Comparison of ENCODE assay signal across 8 cellular contexts in the genomic region with DNA sequence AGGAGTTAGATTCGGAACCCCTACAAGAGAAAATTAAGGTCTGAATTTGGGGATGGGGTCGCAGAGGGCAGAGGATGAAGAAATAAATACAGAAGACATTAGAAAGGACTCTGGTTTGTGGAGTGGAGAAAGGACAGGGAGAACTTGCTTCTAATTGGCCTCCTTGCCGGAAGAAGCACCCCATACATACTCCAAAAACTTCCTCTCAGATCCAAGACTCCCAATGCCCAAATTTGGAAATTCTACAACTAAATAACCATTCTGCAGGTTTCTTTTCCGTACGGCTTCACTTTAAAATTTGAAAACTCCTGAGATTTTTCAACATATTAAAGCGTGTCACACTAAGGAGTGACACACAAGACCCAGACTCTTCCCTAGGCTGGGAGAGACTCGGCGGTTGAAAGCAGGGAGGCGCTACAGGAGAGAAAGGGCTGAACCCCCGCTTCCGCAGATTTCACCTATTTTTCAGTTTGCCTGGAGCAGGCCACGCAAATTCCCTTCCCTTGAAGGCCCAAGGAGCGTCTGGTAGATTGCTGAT. TPM values are rescaled to one million over a fixed set of nuclear protein-coding genes. Genes with fewer than 3 reads are reported as not detected.
A peak's percentile ranks its signal among the peaks of the same experiment; 100 is the strongest.
DNase-seq lines count a peak whose midpoint lies in the region; ATAC-seq and TF ChIP-seq lines count a peak whose summit lies in the region.

No MANE protein-coding gene starts in this region.

- peak overlapping the region; percentile 73 to 96 (median 86) for H3K4me3 ChIP-seq in heart left ventricle

- peak overlapping the region; percentile 84 to 98 (median 92) for H3K27ac ChIP-seq in heart left ventricle
- peak overlapping the region; percentile 95 for H3K27ac ChIP-seq in RWPE1

- peak in 1 of 12 donors; percentile 16 for TF ChIP-seq CTCF in heart left ventricle (IDR thresholded peaks at IDR 0.05)
- no peak for TF ChIP-seq CTCF in RWPE1 (conservative IDR thresholded peaks at IDR 0.05; ENCODE audit: low read depth)
- TF ChIP-seq CTCF in endothelial cell (IDR thresholded peaks at IDR 0.05; ENCODE audit: unreplicated experiment), result no peak
- TF ChIP-seq CTCF in natural killer cell (IDR thresholded peaks at IDR 0.05), result no peak

- H3K36me3 Mint-ChIP-seq in endothelial cell (ENCODE audit: low read depth, unreplicated experiment) (peaks cover 21% of the 10 kb centered on the region), natural killer cell (peaks cover 6% of the 10 kb centered on the region)

- peak; percentile 1 to 17 (median 10) for ATAC-seq in heart left ventricle
- no peak for ATAC-seq in Right ventricle myocardium inferior
- peak in 1 of 3 donors; percentile 1 for ATAC-seq in natural killer cell

- H3K27me3 Mint-ChIP-seq in endothelial cell (ENCODE audit: unreplicated experiment) (peaks cover 17% of the 10 kb centered on the region), natural killer cell (ENCODE audit: low read depth in 2 of 2) (no peaks in the 10 kb centered on the region)

- DNase-seq in heart left ventricle, result no peak
- no peak for DNase-seq in Right ventricle myocardium inferior (ENCODE audit: missing footprints)
- DNase-seq in RWPE1 (ENCODE audit: low spot score), result no peak
- no peak for DNase-seq in endothelial cell (ENCODE audit: low spot score)
- no peak for DNase-seq in natural killer cell
- no peak for DNase-seq in activated effector memory CD4-positive, alpha-beta T cell treated with Interleukin-2 at 50 U/mL for 16 hours
- no peak for DNase-seq in NCI-H2029 (lab: John Stamatoyannopoulos, UW)
- no peak for DNase-seq in DMS153 (lab: John Stamatoyannopoulos, UW)

- H3K27me3 ChIP-seq in heart left ventricle, result no peaks in the 10 kb centered on the region

- H3K9me3 Mint-ChIP-seq in endothelial cell (ENCODE audit: unreplicated experiment), result no peaks in the 10 kb centered on the region
- H3K9me3 Mint-ChIP-seq in natural killer cell, result no peaks in the 10 kb centered on the region

- intact Hi-C loops in heart left ventricle (cut with DNase I) (loop anchor here in 5 of 10 donors (2.0 to 5.0 kb wide), 3 partner anchors 36 to 186 kb away; partner anchors contain the start of genes MTIF2 (in 5 of the 5) and CCDC88A (in 1 of the 5)), Right ventricle myocardium inferior (cut with DNase I) (loop anchor here (5.0 kb wide), 1 partner anchor 36 kb away; the partner anchor contains the start of gene MTIF2), natural killer cell (cut with micrococcal nuclease) (loop anchor here (1.0 to 10.0 kb wide), 6 partner anchors 8 to 508 kb away; partner anchors contain the start of genes CFAP36, EML6, PPP4R3B and RTN4)

- peak overlapping the region; percentile 99 for H3K27ac Mint-ChIP-seq in endothelial cell (ENCODE audit: unreplicated experiment)
- H3K27ac Mint-ChIP-seq in natural killer cell, result peak overlapping the region; percentile 98 to 100

- H3K36me3 ChIP-seq in heart left ventricle, result peaks cover 0 to 33% (median 31%) of the 10 kb centered on the region in 9 donors

- POLR2A ChIA-PET in RWPE1 (lab: Yijun Ruan, JAX; ENCODE audit: low non-redundant PET), result interaction anchor here (0.6 kb wide), 1 partner anchor 20 kb away, joined by 8 read pairs; no protein-coding TSS in a partner anchor

- CTCF ChIA-PET in RWPE1 (lab: Yijun Ruan, JAX), result no interaction called here

- WGBS in heart left ventricle, 4 donors, result 8 to 9% (median 9%) methylated on average over 13 of the region's 13 CpGs

- peaks cover 0 to 47% (median 18%) of the 10 kb centered on the region in 12 donors for H3K4me1 ChIP-seq in heart left ventricle

- TF ChIP-seq POLR2A in heart left ventricle (IDR thresholded peaks at IDR 0.05), result no peak

- H3K4me1 Mint-ChIP-seq in endothelial cell (ENCODE audit: unreplicated experiment), result peaks cover 47% of the 10 kb centered on the region
- H3K4me1 Mint-ChIP-seq in natural killer cell, result peaks cover 54 to 55% of the 10 kb centered on the region in 2 donors

- no peaks in the 10 kb centered on the region for H3K9me3 ChIP-seq in heart left ventricle

- peak overlapping the region; percentile 97 for H3K4me3 Mint-ChIP-seq in endothelial cell (ENCODE audit: unreplicated experiment)
- peak overlapping the region; percentile 99 for H3K4me3 Mint-ChIP-seq in natural killer cell

RNA-seq across cellular contexts. Expression of gene CLHC1, which starts 0.5 kb away (rescaled TPM):
- total RNA-seq in heart left ventricle (10 to 100 TPM in 1 of 9 donors, 1 to 10 TPM in 8; 2.3 to 10.6 (median 5.6) TPM), Right ventricle myocardium inferior (6.7 TPM), endothelial cell (ENCODE audit: unreplicated experiment) (20.2 TPM), natural killer cell (10 to 100 TPM in 1 of 3 donors, 1 to 10 TPM in 2; 5.6 to 14.9 (median 6.3) TPM)
- 1 to 10 TPM; 2.6 to 4.3 TPM for polyA plus RNA-seq in heart left ventricle

RNA-seq across cellular contexts. Expression of gene RPS27A, which starts 0.9 kb away (rescaled TPM):
- total RNA-seq in heart left ventricle, result 100 to 1,000 TPM; 329 to 749 (median 488) TPM
- polyA plus RNA-seq in heart left ventricle, result 1,000 to 10,000 TPM in 1 of 2 donors, 100 to 1,000 TPM in 1; 610 to 1,743 TPM
- 472 TPM for total RNA-seq in Right ventricle myocardium inferior
- 1,292 TPM for total RNA-seq in endothelial cell (ENCODE audit: unreplicated experiment)
- total RNA-seq in natural killer cell, result 1,000 to 10,000 TPM in 1 of 3 donors, 100 to 1,000 TPM in 2; 830 to 1,009 (median 939) TPM

RNA-seq across cellular contexts. Expression of gene MTIF2, which starts 37.4 kb away (rescaled TPM):
- total RNA-seq in heart left ventricle, result 10 to 100 TPM; 38.3 to 54.7 (median 45.5) TPM
- polyA plus RNA-seq in heart left ventricle, result 10 to 100 TPM; 29.9 to 47.7 TPM
- 49.6 TPM for total RNA-seq in Right ventricle myocardium inferior
- total RNA-seq in endothelial cell (ENCODE audit: unreplicated experiment), result 22.9 TPM
- 10 to 100 TPM; 19.8 to 26.6 (median 20.8) TPM for total RNA-seq in natural killer cell
